In the genomic region with DNA sequence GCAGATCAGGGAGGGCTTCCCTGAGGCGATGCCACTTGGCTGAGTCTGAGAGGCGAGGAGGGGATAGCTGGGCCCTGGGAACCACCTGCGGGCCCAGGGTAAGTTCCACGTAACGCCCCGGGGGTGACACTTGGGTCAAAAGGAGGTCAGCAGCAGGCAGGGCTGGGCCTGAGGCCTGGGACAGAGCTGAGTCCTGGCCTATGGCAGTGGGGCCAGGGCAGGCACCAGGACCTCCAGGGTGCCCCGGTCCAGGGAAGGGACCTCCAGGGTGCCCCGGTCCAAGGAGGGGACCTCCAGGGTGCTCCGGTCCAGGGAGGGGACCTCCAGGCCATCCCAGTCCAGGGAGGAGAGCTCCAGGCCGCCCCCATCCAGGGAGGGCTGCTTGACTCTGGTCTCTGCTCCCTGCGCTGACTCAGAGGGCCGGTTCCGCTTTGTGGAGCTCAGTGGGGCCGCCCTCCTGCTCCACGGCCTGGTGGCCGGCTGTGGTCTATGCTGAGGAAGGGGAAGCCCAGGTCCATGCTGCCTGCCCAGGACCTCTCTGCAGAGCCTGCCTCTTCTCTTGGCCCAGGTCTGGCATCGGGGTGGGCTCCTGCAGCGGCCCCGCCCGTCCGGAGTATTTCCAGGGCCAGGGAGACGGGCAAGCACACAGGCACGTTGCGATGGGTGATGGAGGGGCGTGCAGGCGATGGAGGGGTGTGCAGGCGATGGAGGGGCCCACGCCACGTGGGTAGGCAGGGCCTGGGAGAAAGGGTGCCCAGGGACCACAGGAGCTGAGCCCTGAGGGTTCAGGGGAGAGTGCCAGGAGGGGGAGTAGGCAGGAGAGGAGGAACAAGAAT, we compare ENCODE assay signal across 8 cellular contexts. TPM values are rescaled to one million over a fixed set of nuclear protein-coding genes. Genes with fewer than 3 reads are reported as not detected.
DNase-seq lines count a peak whose midpoint lies in the region; ATAC-seq, FAIRE-seq and TF ChIP-seq lines count a peak whose summit lies in the region.

No MANE protein-coding gene starts in this region.

- H3K27ac ChIP-seq in GM12878 (ENCODE audit: control insufficient read depth, insufficient read depth) (no peak overlapping the region), liver (ENCODE audit: low read depth in 1 of 2, low read length in 2 of 2) (peak overlapping the region; percentile 53 to 67), tibial nerve (peak overlapping the region; percentile 60 to 83 (median 66))

- no TSS peak for BruUV-seq in GM12878 (replicated peaks; lab: Mats Ljungman, UMichigan)

- RAD21 ChIA-PET in GM12878 (lab: Charles Lee; ENCODE audit: unreplicated experiment): interaction anchor here (1.0 to 2.8 kb wide), 6 partner anchors 11 to 125 kb away, joined by 3 to 33 read pairs (median 6); no protein-coding TSS in a partner anchor

- H3K36me3 ChIP-seq in GM12878 (ENCODE audit: control insufficient read depth in 2 of 2, insufficient read depth in 2 of 2, low read length in 1 of 2) (no peaks in the 10 kb centered on the region), liver (ENCODE audit: control insufficient read depth in 4 of 4, insufficient read depth in 3 of 4, low read depth in 1 of 4, low read length in 3 of 4) (no peaks in the 10 kb centered on the region), tibial nerve (no peaks in the 10 kb centered on the region)

- TF ChIP-seq RAD21 in GM12878 (IDR thresholded peaks at IDR 0.05; ENCODE audit: insufficient read depth, low read depth, low read length) (no peak), liver (IDR thresholded peaks at IDR 0.05) (no peak)

- TF ChIP-seq CTCF in GM12878 (IDR thresholded peaks at IDR 0.05 in 2 of 3, conservative IDR thresholded peaks at IDR 0.05 in 1 of 3; ENCODE audit: control insufficient read depth in 2 of 3, extremely low read depth in 1 of 3, insufficient read depth in 1 of 3, low read depth in 3 of 3, low read length in 3 of 3) (0 out of 6 replicates have a peak, but pooled peaks of 1 of the 3 experiments have one; percentile 1), liver (IDR thresholded peaks at IDR 0.05; ENCODE audit: low read depth, low read length, missing input control) (no peak), tibial nerve (IDR thresholded peaks at IDR 0.05) (peak in 1 of 5 experiments; percentile 7)

- POLR2A ChIA-PET in GM12878 (lab: Charles Lee): interaction anchor here (0.6 kb wide), 1 partner anchor 9 kb away, joined by 5 read pairs; no protein-coding TSS in a partner anchor

- H3K4me1 ChIP-seq in GM12878 (ENCODE audit: control insufficient read depth, insufficient read depth, low read length): peaks cover 11% of the 10 kb centered on the region
- peaks cover 2 to 40% (median 7%) of the 10 kb centered on the region in 4 donors for H3K4me1 ChIP-seq in liver (ENCODE audit: control insufficient read depth in 4 of 4, insufficient read depth in 4 of 4, low read length in 3 of 4)
- peaks cover 0 to 59% (median 40%) of the 10 kb centered on the region in 4 donors for H3K4me1 ChIP-seq in tibial nerve

- ATAC-seq in GM12878: peak; percentile 91
- ATAC-seq in GM19324 (IDR thresholded peaks at IDR 0.05; ENCODE audit: low FRiP score, unreplicated experiment): no peak
- no peak for ATAC-seq in HG02870 (IDR thresholded peaks at IDR 0.05; ENCODE audit: unreplicated experiment)

- DNase-seq in HTR-8/SVneo (ENCODE audit: insufficient read length, low spot score) (no peak), GM12878 (ENCODE audit: low read depth, low spot score) (no peak), tibial nerve (ENCODE audit: low spot score in 2 of 2) (no peak), RKO (ENCODE audit: low spot score) (no peak)
- DNase-seq in stimulated activated CD4-positive, alpha-beta T cell treated with anti-CD3 and anti-CD28 coated beads, Interleukin-2, amount 100 ng/mL, for 24 hours: no peak

- 17% methylated on average over 28 of the region's 29 CpGs for WGBS in GM12878 (ENCODE audit: insufficient coverage, insufficient replicate concordance, low lambda C conversion rate, missing lambda C conversion rate)
- WGBS in liver: 79% methylated on average over 29 of the region's 29 CpGs
- 67 to 74% methylated on average over 21 to 24 of the region's 29 CpGs for WGBS in tibial nerve, 2 donors

- TF ChIP-seq EP300 in GM12878 (IDR thresholded peaks at IDR 0.05; ENCODE audit: borderline replicate concordance in 1 of 2, control insufficient read depth in 1 of 2, low read depth in 2 of 2, low read length in 2 of 2) (no peak), tibial nerve (IDR thresholded peaks at IDR 0.05) (no peak)

- SMC1A ChIA-PET in GM12878 (lab: Charles Lee; ENCODE audit: uncharacterized antibody, unreplicated experiment): interaction anchor here (0.7 to 1.8 kb wide), 5 partner anchors 10 to 419 kb away, joined by 3 to 13 read pairs (median 3); no protein-coding TSS in a partner anchor

- FAIRE-seq in HTR-8/SVneo (lab: Jason Lieb, UNC) (peak; percentile 20), GM12878 (lab: Jason Lieb, UNC) (no peak)

- in situ Hi-C loops in GM12878 (cut with MboI): no loop called here

- no peaks in the 10 kb centered on the region for H3K79me2 ChIP-seq in GM12878 (ENCODE audit: control insufficient read depth, insufficient read depth, low read length)

- peak overlapping the region; percentile 1 for H2AFZ ChIP-seq in GM12878 (ENCODE audit: control insufficient read depth, low read depth, low read length)

- H3K9me3 ChIP-seq in GM12878 (replicated peaks; ENCODE audit: control insufficient read depth, insufficient read depth, low read length): no peaks in the 10 kb centered on the region
- H3K9me3 ChIP-seq in liver (ENCODE audit: control insufficient read depth in 4 of 4, low read length in 3 of 4): no peaks in the 10 kb centered on the region
- no peaks in the 10 kb centered on the region for H3K9me3 ChIP-seq in tibial nerve

- H3K9ac ChIP-seq in GM12878 (ENCODE audit: control insufficient read depth, insufficient read depth, low read length) (no peak overlapping the region), liver (ENCODE audit: low read depth in 1 of 2, low read length in 2 of 2) (no peak overlapping the region)

- no peaks in the 10 kb centered on the region for H4K20me1 ChIP-seq in GM12878 (ENCODE audit: control insufficient read depth, insufficient read depth)

- H3K4me3 ChIP-seq in GM12878 (no peak overlapping the region), liver (ENCODE audit: low read depth in 1 of 3, low read length in 3 of 3) (no peak overlapping the region), tibial nerve (no peak overlapping the region)

- H3K27me3 ChIP-seq in GM12878 (replicated peaks in 1 of 2; ENCODE audit: control insufficient read depth in 2 of 2, insufficient read depth in 2 of 2, low read length in 1 of 2): no peaks in the 10 kb centered on the region
- H3K27me3 ChIP-seq in liver (ENCODE audit: control insufficient read depth in 4 of 4, insufficient read depth in 4 of 4, low read length in 3 of 4): no peaks in the 10 kb centered on the region
- no peaks in the 10 kb centered on the region for H3K27me3 ChIP-seq in tibial nerve

- no peak overlapping the region for H3K4me2 ChIP-seq in GM12878 (ENCODE audit: control insufficient read depth, insufficient read depth)

- CTCF ChIA-PET in GM12878 (lab: Yijun Ruan, JAX): interaction anchor here (0.6 to 3.4 kb wide), 11 partner anchors 9 to 216 kb away, joined by 3 to 29 read pairs (median 4); no protein-coding TSS in a partner anchor

- TF ChIP-seq POLR2A in GM12878 (IDR thresholded peaks at IDR 0.05; ENCODE audit: low read depth, low read length): no peak
- TF ChIP-seq POLR2A in tibial nerve (IDR thresholded peaks at IDR 0.05): no peak

- intact Hi-C loops in GM12878 (cut with micrococcal nuclease; ENCODE audit: unreplicated experiment): loop anchor here (10.0 kb wide), 1 partner anchor 318 kb away; no protein-coding TSS in a partner anchor

TF ChIP-seq in GM12878, 131 proteins besides CTCF, POLR2A, EP300 and RAD21 (continues in another document):
- TF ChIP-seq RUNX3 (IDR thresholded peaks at IDR 0.05; ENCODE audit: low read length) (peak; percentile 34), SP1 (IDR thresholded peaks at IDR 0.05; ENCODE audit: low read depth, low read length) (no peak), TCF3 (IDR thresholded peaks at IDR 0.05; ENCODE audit: borderline replicate concordance, insufficient read depth, low read depth, low read length) (no peak), SPI1 (IDR thresholded peaks at IDR 0.05; ENCODE audit: borderline replicate concordance, insufficient read depth, low read depth, low read length) (peak; percentile 74), BRCA1 (IDR thresholded peaks at IDR 0.05; ENCODE audit: low read depth, low read length) (no peak), PAX5 (IDR thresholded peaks at IDR 0.05; ENCODE audit: borderline replicate concordance, low read depth, low read length) (peak; percentile 61)

TF ChIP-seq in liver, 16 proteins besides CTCF, POLR2A, EP300 and RAD21:
- TF ChIP-seq, protein P1, sequence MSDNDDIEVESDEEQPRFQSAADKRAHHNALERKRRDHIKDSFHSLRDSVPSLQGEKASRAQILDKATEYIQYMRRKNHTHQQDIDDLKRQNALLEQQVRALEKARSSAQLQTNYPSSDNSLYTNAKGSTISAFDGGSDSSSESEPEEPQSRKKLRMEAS (IDR thresholded peaks at IDR 0.05): no peak
- TF ChIP-seq TAF1 (conservative IDR thresholded peaks at IDR 0.05) (no peak), SP1 (IDR thresholded peaks at IDR 0.05) (no peak), FOXA2 (IDR thresholded peaks at IDR 0.05) (no peak), HNF4G (IDR thresholded peaks at IDR 0.05) (no peak)

RNA-seq across cellular contexts. Expression of a gene that starts 19.5 kb away (rescaled TPM):
- not detected in 2 replicates for total RNA-seq in GM12878 (2013; cell fraction: nucleolus; rRNA removed)
- under 0.01 TPM in 1 of 2 replicates, not detected in the other for total RNA-seq in GM12878 (2014; rRNA removed)
- total RNA-seq in GM12878 (2014; rRNA removed; fragmentation: Illumina TruSeq; extraction: Trizol): not detected in 2 replicates
- total RNA-seq in GM12878 (2021): not detected in 2 replicates
- 0.13 TPM for polyA plus RNA-seq in GM12878 (2011; ENCODE audit: low read depth)
- not detected in 2 replicates for polyA plus RNA-seq in GM12878 (2011; rRNA removed)
- polyA plus RNA-seq in GM12878 (2011; cell fraction: cytosol; rRNA removed): not detected in 2 replicates
- 0.06 TPM in 1 of 2 replicates, not detected in the other for polyA plus RNA-seq in GM12878 (2011; cell fraction: nucleus; rRNA removed)
- polyA plus RNA-seq in GM12878 (2012): 0.55 and 0.89 TPM in 2 replicates
- not detected in 2 replicates for polyA plus RNA-seq in GM12878 (2014; fragmentation: Illumina TruSeq; extraction: Trizol)
- not detected for polyA plus RNA-seq in GM12878 (2014; fragmentation: Nextera tagmentation; extraction: Ambion mirVana)
- 0.12 and 0.27 TPM in 2 replicates for polyA plus RNA-seq in GM12878 (2014; rRNA removed)
- polyA plus RNA-seq in GM12878 (2016; fragmentation: Nextera tagmentation; extraction: Ambion mirVana): not detected
- not detected in 2 replicates for polyA minus RNA-seq in GM12878 (2011; rRNA and poly(A)+ RNA removed)
- polyA minus RNA-seq in GM12878 (2011; cell fraction: cytosol; rRNA and poly(A)+ RNA removed): not detected in 2 replicates
- polyA minus RNA-seq in GM12878 (2011; cell fraction: nucleus; rRNA and poly(A)+ RNA removed): not detected in 2 replicates
- under 1 TPM in 1 of 2 donors, not detected in 1; 0.28 TPM for total RNA-seq in liver
- polyA plus RNA-seq in liver: under 1 TPM in 1 of 2 donors, not detected in 1; 0.06 TPM
- total RNA-seq in tibial nerve: not detected
